ENCODE assay signal across 1 cellular context in genomic region chr7:99028261-99028971, GRCh38.
TF ChIP-seq lines count a peak whose summit lies in the region.

No MANE protein-coding gene starts in this region.

TF ChIP-seq in endothelial cell of umbilical vein, 7 proteins besides CTCF, POLR2A, EP300 and RAD21 (continued from another document):
- TF ChIP-seq MYC (IDR thresholded peaks at IDR 0.05; ENCODE audit: low read depth, low read length) (no peak), POLR2AphosphoS5 (IDR thresholded peaks at IDR 0.05; ENCODE audit: insufficient read depth, low read depth, low read length) (no peak), EZH2 (IDR thresholded peaks at IDR 0.05; ENCODE audit: borderline replicate concordance, low read depth, low read length, severe bottlenecking) (no peak), JUN (IDR thresholded peaks at IDR 0.05; ENCODE audit: borderline replicate concordance, insufficient read depth, insufficient read length, low read depth) (no peak)
TF ChIP-seq in endothelial cell of umbilical vein: peak in this region for 0.
